Comparison of ENCODE assay signal across 24 cellular contexts in genomic region chr2:238157506-238158017, GRCh38. TPM values are rescaled to one million over a fixed set of nuclear protein-coding genes. Genes with fewer than 3 reads are reported as not detected.
DNase-seq lines count a peak whose midpoint lies in the region; ATAC-seq and TF ChIP-seq lines count a peak whose summit lies in the region.
"Had no signal": no experiment of that assay in that cellular context is flagged by ENCODE, and none has a peak within 500 bp of the region (broad histone marks: within the 10 kb centered on the region; RNA-seq: fewer than 3 reads in every experiment).

No MANE protein-coding gene starts in this region.

- H3K27me3 Mint-ChIP-seq in activated T-cell treated with anti-CD3 and anti-CD28 coated beads, Interleukin-2, amount 50 U/mL, for 72 hours (ENCODE audit: low read depth): peaks cover 12% of the 10 kb centered on the region

- peak; percentile 11 for DNase-seq in NCI-H1105 treated with DMSO at 0.1 percent for 48 hours (lab: John Stamatoyannopoulos, UW)
- no peak for DNase-seq in NCI-H1105 (lab: John Stamatoyannopoulos, UW)
- peak; percentile 89 for DNase-seq in NCI-H2029 treated with DMSO at 0.1 percent for 48 hours (lab: John Stamatoyannopoulos, UW)
- peak in 1 of 2 donors; percentile 54 for DNase-seq in psoas muscle
- no peak for DNase-seq in RKO (ENCODE audit: low spot score)
- DNase-seq in activated T-cell treated with anti-CD3 and anti-CD28 coated beads, Interleukin-2, amount 50 U/mL, for 72 hours: no peak
- no peak for DNase-seq in NCI-H2171 treated with DMSO at 0.1 percent for 48 hours (lab: John Stamatoyannopoulos, UW)
- DNase-seq: activated B cell treated with CpG ODN at 0.5 μM for 24 hours; activated CD8-positive, alpha-beta T cell treated with anti-CD3 and anti-CD28 coated beads, Interleukin-2, amount 10 ng/mL, durations not matched to agents 7 days and 5 days; activated naive CD8-positive, alpha-beta T cell treated with anti-CD3 and anti-CD28 coated beads for 36 hours; activated T-cell treated with anti-CD3 and anti-CD28 coated beads, Interleukin-2, amount 50 U/mL, for 24 hours; natural killer cell; NCI-H2081 treated with DMSO at 0.1 percent for 48 hours; stimulated activated CD4-positive, alpha-beta T cell treated with anti-CD3 and anti-CD28 coated beads, Interleukin-4, amount 100 ng/mL, for 24 hours; stomach had no signal

- no peak overlapping the region for H3K27ac Mint-ChIP-seq in activated T-cell treated with anti-CD3 and anti-CD28 coated beads, Interleukin-2, amount 50 U/mL, for 72 hours
- H3K27ac Mint-ChIP-seq: activated B cell treated with CpG ODN at 0.5 μM for 24 hours; activated CD8-positive, alpha-beta T cell treated with anti-CD3 and anti-CD28 coated beads, Interleukin-2, amount 10 ng/mL, durations not matched to agents 7 days and 5 days; activated naive CD8-positive, alpha-beta T cell treated with anti-CD3 and anti-CD28 coated beads for 36 hours; activated T-cell treated with anti-CD3 and anti-CD28 coated beads, Interleukin-2, amount 50 U/mL, for 24 hours; natural killer cell; progenitor cell of endocrine pancreas; T-helper 2 cell treated with Interferon-gamma antibody and Interleukin-4, amounts not matched to agents 5 μg/mL and 100 μg/mL, for 36 hours had no signal

- H3K27me3 ChIP-seq in iPS-15b (ENCODE audit: control insufficient read depth, insufficient read depth, low read length): peaks cover 22% of the 10 kb centered on the region
- H3K27me3 ChIP-seq in psoas muscle (ENCODE audit: insufficient read depth in 3 of 3, low read length in 2 of 3): peaks cover 0 to 21% (median 5%) of the 10 kb centered on the region in 3 donors

- H3K4me3 ChIP-seq in iPS-15b (ENCODE audit: low read depth, low read length): peak overlapping the region; percentile 56
- H3K4me3 ChIP-seq in psoas muscle: no peak overlapping the region
- H3K4me3 ChIP-seq: coronary artery, GM12878, skin epidermis had no signal

- WGBS in psoas muscle, 3 donors: 64 to 72% (median 71%) methylated on average over 14 of the region's 14 CpGs

- no peaks in the 10 kb centered on the region for H3K9me3 ChIP-seq in iPS-15b (ENCODE audit: control insufficient read depth, insufficient read depth, low read length)
- no peaks in the 10 kb centered on the region for H3K9me3 ChIP-seq in psoas muscle
- H3K9me3 ChIP-seq: stomach, upper lobe of left lung had no signal

- no peak overlapping the region for H3K4me3 Mint-ChIP-seq in activated T-cell treated with anti-CD3 and anti-CD28 coated beads, Interleukin-2, amount 50 U/mL, for 72 hours
- H3K4me3 Mint-ChIP-seq: activated CD8-positive, alpha-beta T cell treated with anti-CD3 and anti-CD28 coated beads, Interleukin-2, amount 10 ng/mL, durations not matched to agents 7 days and 5 days; activated T-cell treated with anti-CD3 and anti-CD28 coated beads, Interleukin-2, amount 50 U/mL, for 24 hours; T-helper 2 cell treated with Interferon-gamma antibody and Interleukin-4, amounts not matched to agents 5 μg/mL and 100 μg/mL, for 36 hours had no signal

- peak overlapping the region; percentile 16 for H3K27ac ChIP-seq in psoas muscle
- H3K27ac ChIP-seq: coronary artery, SK-N-MC, skin epidermis, stomach, upper lobe of left lung had no signal

- H3K36me3 Mint-ChIP-seq in activated T-cell treated with anti-CD3 and anti-CD28 coated beads, Interleukin-2, amount 50 U/mL, for 72 hours (ENCODE audit: insufficient read depth in 2 of 2): no peaks in the 10 kb centered on the region
- H3K36me3 Mint-ChIP-seq: activated naive CD8-positive, alpha-beta T cell treated with anti-CD3 and anti-CD28 coated beads for 36 hours; natural killer cell had no signal

- peak in 2 of 4 donors; percentile 0 for ATAC-seq in psoas muscle
- no peak for ATAC-seq in activated T-cell treated with anti-CD3 and anti-CD28 coated beads, Interleukin-2, amount 50 U/mL, for 72 hours (replicated peaks in 1 of 2)
- ATAC-seq: activated CD8-positive, alpha-beta T cell treated with anti-CD3 and anti-CD28 coated beads, Interleukin-2, amount 10 ng/mL, durations not matched to agents 7 days and 5 days; GM12878; natural killer cell had no signal

- H3K4me1 Mint-ChIP-seq in activated T-cell treated with anti-CD3 and anti-CD28 coated beads, Interleukin-2, amount 50 U/mL, for 72 hours (ENCODE audit: low read depth): peaks cover 15% of the 10 kb centered on the region

- no peak for TF ChIP-seq CTCF in psoas muscle (IDR thresholded peaks at IDR 0.05)

- intact Hi-C loops in psoas muscle (cut with DNase I): no loop called here

- H3K9ac ChIP-seq in iPS-15b (ENCODE audit: low read depth, low read length): no peak overlapping the region

- H3K4me1 ChIP-seq in iPS-15b (ENCODE audit: control insufficient read depth, insufficient read depth, low read length) (no peaks in the 10 kb centered on the region), psoas muscle (peaks cover 38% of the 10 kb centered on the region)

- H3K9me3 Mint-ChIP-seq in activated T-cell treated with anti-CD3 and anti-CD28 coated beads, Interleukin-2, amount 50 U/mL, for 72 hours: no peaks in the 10 kb centered on the region
- H3K9me3 Mint-ChIP-seq: activated B cell treated with CpG ODN at 0.5 μM for 24 hours; activated naive CD8-positive, alpha-beta T cell treated with anti-CD3 and anti-CD28 coated beads for 36 hours; natural killer cell; T-helper 2 cell treated with Interferon-gamma antibody and Interleukin-4, amounts not matched to agents 5 μg/mL and 100 μg/mL, for 36 hours had no signal

- no peaks in the 10 kb centered on the region for H3K36me3 ChIP-seq in iPS-15b (ENCODE audit: control insufficient read depth, insufficient read depth, low read length)
- H3K36me3 ChIP-seq in psoas muscle (ENCODE audit: insufficient read depth in 1 of 2, low read depth in 1 of 2): no peaks in the 10 kb centered on the region
- H3K36me3 ChIP-seq: stomach, upper lobe of left lung had no signal

RNA-seq across cellular contexts. Expression of gene ERFE, which starts 1.2 kb away (rescaled TPM):
- total RNA-seq in psoas muscle: 10 to 100 TPM in 1 of 4 donors, 1 to 10 TPM in 3; 1.8 to 18.2 (median 4.5) TPM
- polyA plus RNA-seq in psoas muscle: 10 to 100 TPM in 1 of 3 donors, 1 to 10 TPM in 2; 1.4 to 15.4 (median 1.7) TPM
- total RNA-seq in activated T-cell treated with anti-CD3 and anti-CD28 coated beads, Interleukin-2, amount 50 U/mL, for 72 hours: under 1 TPM; 0.60 to 0.88 TPM
- total RNA-seq: activated B cell treated with CpG ODN at 0.5 μM for 24 hours, GM12878 had no signal
- polyA plus RNA-seq: GM12878 had no signal

RNA-seq across cellular contexts. Expression of gene KLHL30, which starts 19.1 kb away (rescaled TPM):
- total RNA-seq in psoas muscle: 100 to 1,000 TPM in 3 of 4 donors, 10 to 100 TPM in 1; 82.1 to 175 (median 153) TPM
- 100 to 1,000 TPM in 1 of 3 donors, 10 to 100 TPM in 2; 67.7 to 121 (median 91.7) TPM for polyA plus RNA-seq in psoas muscle
- total RNA-seq in activated T-cell treated with anti-CD3 and anti-CD28 coated beads, Interleukin-2, amount 50 U/mL, for 72 hours: not detected
- total RNA-seq: activated B cell treated with CpG ODN at 0.5 μM for 24 hours; activated CD8-positive, alpha-beta T cell treated with anti-CD3 and anti-CD28 coated beads, Interleukin-2, amount 10 ng/mL, durations not matched to agents 7 days and 5 days; activated naive CD8-positive, alpha-beta T cell treated with anti-CD3 and anti-CD28 coated beads for 36 hours; GM12878; natural killer cell had no signal

RNA-seq across cellular contexts. Expression of gene ILKAP, which starts 45.9 kb away (rescaled TPM):
- 10 to 100 TPM; 31.8 to 43.8 (median 39.3) TPM for total RNA-seq in psoas muscle
- 10 to 100 TPM; 55.2 to 66.6 (median 58.4) TPM for polyA plus RNA-seq in psoas muscle
- 10 to 100 TPM; 53.2 to 55.5 TPM for total RNA-seq in activated T-cell treated with anti-CD3 and anti-CD28 coated beads, Interleukin-2, amount 50 U/mL, for 72 hours

RNA-seq across cellular contexts. Expression of gene ESPNL, which starts 57.4 kb away (rescaled TPM):
- total RNA-seq in psoas muscle: under 1 TPM in 3 of 4 donors, not detected in 1; 0.17 to 0.32 (median 0.22) TPM
- polyA plus RNA-seq in psoas muscle: under 1 TPM; 0.04 to 0.14 (median 0.12) TPM
- under 1 TPM; 0.07 to 0.19 TPM for total RNA-seq in activated T-cell treated with anti-CD3 and anti-CD28 coated beads, Interleukin-2, amount 50 U/mL, for 72 hours
- total RNA-seq: activated naive CD8-positive, alpha-beta T cell treated with anti-CD3 and anti-CD28 coated beads for 36 hours; MCF 10A; natural killer cell had no signal

Comparison
In these comparisons a context has a peak if more than half of its experiments do, and no peak if none do; other contexts are left out.
1. DNase-seq: peak in NCI-H1105 treated with DMSO at 0.1 percent for 48 hours (single experiment) and NCI-H2029 treated with DMSO at 0.1 percent for 48 hours (single experiment); none in NCI-H1105 (single experiment), RKO (single experiment), activated T-cell treated with anti-CD3 and anti-CD28 coated beads, Interleukin-2, amount 50 U/mL, for 72 hours (0 of 2) and NCI-H2171 treated with DMSO at 0.1 percent for 48 hours (single experiment).
2. RNA of gene KLHL30, which starts 19.1 kb away (total RNA-seq): 82.1 to 175 TPM in psoas muscle; not detected in activated T-cell treated with anti-CD3 and anti-CD28 coated beads, Interleukin-2, amount 50 U/mL, for 72 hours; every median in the first group is over 10 times any median in the second.